30 cellular contexts compared by ENCODE assay signal in the genomic region with DNA sequence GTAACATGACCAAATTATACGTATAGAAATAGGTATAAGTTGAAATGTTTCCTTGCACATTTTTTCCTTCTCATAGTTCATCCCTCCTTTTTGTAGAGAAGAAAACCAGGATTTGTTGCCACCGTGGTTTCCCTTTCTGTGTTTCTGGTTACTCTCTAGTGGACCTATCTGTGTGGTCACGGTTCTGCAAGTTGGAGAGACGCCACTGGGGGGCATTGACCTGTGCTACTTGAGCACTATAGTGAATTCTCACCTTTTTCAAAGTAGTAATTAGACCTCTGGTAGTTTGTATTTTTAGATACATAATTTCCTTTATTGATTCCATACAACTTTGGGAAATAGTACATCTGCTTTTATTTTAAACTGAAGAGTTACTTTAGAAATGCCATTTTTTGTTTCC.
DNase-seq lines count a peak whose midpoint lies in the region; ATAC-seq, FAIRE-seq and TF ChIP-seq lines count a peak whose summit lies in the region.
"Had no signal": no experiment of that assay in that cellular context is flagged by ENCODE, and none has a peak within 500 bp of the region (broad histone marks: within the 10 kb centered on the region; RNA-seq: fewer than 3 reads in every experiment).

No MANE protein-coding gene starts in this region.

- H3K36me3 Mint-ChIP-seq in activated T-helper 2 cell treated with anti-CD3 and anti-CD28 coated beads, Interferon-gamma antibody, Interleukin-2, Interleukin-4, amounts not matched to agents 10 μg/mL and 5 μg/mL and 100 μg/mL, durations not matched to agents 14 hours and 24 hours and 36 hours (ENCODE audit: low read depth), result no peaks in the 10 kb centered on the region
- H3K36me3 Mint-ChIP-seq: activated naive CD8-positive, alpha-beta T cell; natural killer cell had no signal

- H2BK15ac ChIP-seq in H1 (ENCODE audit: low read length), result no peak overlapping the region

- H3K79me2 ChIP-seq in HepG2 (ENCODE audit: insufficient read depth, low read length) (no peaks in the 10 kb centered on the region), H1 (ENCODE audit: control insufficient read depth in 1 of 2, insufficient read depth in 2 of 2, low read length in 2 of 2) (no peaks in the 10 kb centered on the region)

- TF ChIP-seq RAD21 in HepG2 (CRISPR knock-in tag; IDR thresholded peaks at IDR 0.05), result no peak
- peak; percentile 53 to 61 for TF ChIP-seq RAD21 in H1 (IDR thresholded peaks at IDR 0.05 in 1 of 2, conservative IDR thresholded peaks at IDR 0.05 in 1 of 2; ENCODE audit: low read depth in 2 of 2, low read length in 2 of 2)

- BruUV-seq in HepG2 (replicated peaks; lab: Mats Ljungman, UMichigan), result no TSS peak

- CTCF ChIA-PET in HepG2 (lab: Yijun Ruan, JAX; ENCODE audit: low intra/inter-chr PET ratio, low total read pairs), result no interaction called here
- CTCF ChIA-PET in H1 (lab: Charles Lee; ENCODE audit: partially characterized antibody), result interaction anchor here (0.7 to 0.9 kb wide), 2 partner anchors 49 to 739 kb away, joined by 3 read pairs; no protein-coding TSS in a partner anchor

- no peaks in the 10 kb centered on the region for H3K9me3 Mint-ChIP-seq in activated T-helper 2 cell treated with anti-CD3 and anti-CD28 coated beads, Interferon-gamma antibody, Interleukin-2, Interleukin-4, amounts not matched to agents 10 μg/mL and 5 μg/mL and 100 μg/mL, durations not matched to agents 14 hours and 24 hours and 36 hours

- DNase-seq in HepG2 (ENCODE audit: low spot score), result no peak
- no peak for DNase-seq in right lobe of liver
- DNase-seq in NCI-H69 (lab: John Stamatoyannopoulos, UW), result peak; percentile 23
- no peak for DNase-seq in H1 (ENCODE audit: low read depth in 1 of 2, low spot score in 2 of 2)
- DNase-seq in AML-193 (lab: John Stamatoyannopoulos, UW), result no peak
- DNase-seq in NCI-H2196 (lab: John Stamatoyannopoulos, UW; ENCODE audit: unreplicated experiment), result no peak
- DNase-seq in activated T-helper 2 cell treated with anti-CD3 and anti-CD28 coated beads, Interferon-gamma antibody, Interleukin-2, Interleukin-4, amounts not matched to agents 10 μg/mL and 5 μg/mL and 100 μg/mL, durations not matched to agents 14 hours and 24 hours and 36 hours (ENCODE audit: low spot score), result no peak
- DNase-seq: activated CD8-positive, alpha-beta T cell treated with anti-CD3 and anti-CD28 coated beads, Interleukin-2, amount 10 ng/mL, durations not matched to agents 7 days and 5 days; activated effector memory CD4-positive, alpha-beta T cell treated with Interleukin-2 at 50 U/mL for 16 hours; activated T-cell treated with anti-CD3 and anti-CD28 coated beads for 4 hours; aorta; DMS79 treated with DMSO at 0.1 percent for 48 hours; effector CD8-positive, alpha-beta T cell; erythroblast; kidney; natural killer cell; NCI-H1092; NCI-H2029; NCI-H345; Peyer's patch; SJCRH30; spleen; T-helper 1 cell; transverse colon had no signal

- no peak overlapping the region for H3K9ac ChIP-seq in HepG2 (ENCODE audit: insufficient read depth, low read depth, low read length)
- H3K9ac ChIP-seq in H1 (replicated peaks in 1 of 4; ENCODE audit: extremely low read depth in 1 of 4, low read depth in 3 of 4, low read length in 3 of 4), result no peak overlapping the region

- TF ChIP-seq EP300 in HepG2 (IDR thresholded peaks at IDR 0.05; ENCODE audit: low read depth in 2 of 2, low read length in 2 of 2) (no peak), HepG2 (CRISPR knock-in tag; IDR thresholded peaks at IDR 0.05; ENCODE audit: borderline replicate concordance) (no peak), H1 (IDR thresholded peaks at IDR 0.05; ENCODE audit: borderline replicate concordance in 1 of 2, low read depth in 2 of 2, low read length in 2 of 2) (no peak)

- no peak overlapping the region for H3K23ac ChIP-seq in H1 (ENCODE audit: insufficient read length)

- H3K18ac ChIP-seq in H1 (ENCODE audit: extremely low read depth, low read length), result no peak overlapping the region

- H3K36me3 ChIP-seq in HepG2 (replicated peaks in 1 of 2; ENCODE audit: control insufficient read depth in 1 of 2, insufficient read depth in 2 of 2, low read length in 2 of 2), result no peaks in the 10 kb centered on the region
- no peaks in the 10 kb centered on the region for H3K36me3 ChIP-seq in right lobe of liver
- no peaks in the 10 kb centered on the region for H3K36me3 ChIP-seq in H1 (ENCODE audit: control insufficient read depth in 2 of 4, insufficient read depth in 4 of 4, low read length in 3 of 4)
- H3K36me3 ChIP-seq: Peyer's patch, SJCRH30, spleen, transverse colon had no signal

- H4K5ac ChIP-seq in H1 (ENCODE audit: insufficient read length, low read depth, low read length), result no peak overlapping the region

- no peaks in the 10 kb centered on the region for H3K79me1 ChIP-seq in H1 (ENCODE audit: low read depth, low read length)

- no peak overlapping the region for H3K27ac Mint-ChIP-seq in activated T-helper 2 cell treated with anti-CD3 and anti-CD28 coated beads, Interferon-gamma antibody, Interleukin-2, Interleukin-4, amounts not matched to agents 10 μg/mL and 5 μg/mL and 100 μg/mL, durations not matched to agents 14 hours and 24 hours and 36 hours
- H3K27ac Mint-ChIP-seq: activated CD8-positive, alpha-beta T cell treated with anti-CD3 and anti-CD28 coated beads, Interleukin-2, amount 10 ng/mL, durations not matched to agents 7 days and 5 days; activated naive CD8-positive, alpha-beta T cell; natural killer cell had no signal

- no peaks in the 10 kb centered on the region for H3K27me3 Mint-ChIP-seq in activated T-helper 2 cell treated with anti-CD3 and anti-CD28 coated beads, Interferon-gamma antibody, Interleukin-2, Interleukin-4, amounts not matched to agents 10 μg/mL and 5 μg/mL and 100 μg/mL, durations not matched to agents 14 hours and 24 hours and 36 hours (ENCODE audit: low read depth)
- H3K27me3 Mint-ChIP-seq: activated naive CD8-positive, alpha-beta T cell had no signal

- FAIRE-seq in HepG2 (lab: Jason Lieb, UNC) (no peak), H1 (lab: Jason Lieb, UNC) (no peak)
- FAIRE-seq: colon, GM18507, kidney had no signal

- no peak overlapping the region for H2AFZ ChIP-seq in HepG2 (ENCODE audit: low read length)
- H2AFZ ChIP-seq in H1 (ENCODE audit: low read length), result no peak overlapping the region

- H3K4me2 ChIP-seq in HepG2 (ENCODE audit: low read depth, low read length) (no peak overlapping the region), H1 (ENCODE audit: insufficient read depth in 1 of 2, low read depth in 2 of 2, low read length in 2 of 2) (no peak overlapping the region)

- no peak overlapping the region for H3K56ac ChIP-seq in H1 (replicated peaks; ENCODE audit: insufficient read length, low read depth, low read length)

- H3K4me3 ChIP-seq in HepG2 (replicated peaks in 1 of 3; ENCODE audit: insufficient read depth in 1 of 3, low read depth in 2 of 3, low read length in 3 of 3) (no peak overlapping the region), right lobe of liver (no peak overlapping the region), H1 (ENCODE audit: extremely low read depth in 1 of 4, insufficient read depth in 2 of 4, low read depth in 3 of 4, low read length in 4 of 4) (no peak overlapping the region)
- H3K4me3 ChIP-seq: Peyer's patch, SJCRH30, spleen, transverse colon had no signal

- H3K14ac ChIP-seq in H1 (ENCODE audit: insufficient read length), result no peak overlapping the region

- no peak overlapping the region for H3K4me3 Mint-ChIP-seq in activated T-helper 2 cell treated with anti-CD3 and anti-CD28 coated beads, Interferon-gamma antibody, Interleukin-2, Interleukin-4, amounts not matched to agents 10 μg/mL and 5 μg/mL and 100 μg/mL, durations not matched to agents 14 hours and 24 hours and 36 hours (ENCODE audit: low read depth)
- H3K4me3 Mint-ChIP-seq: activated CD8-positive, alpha-beta T cell treated with anti-CD3 and anti-CD28 coated beads, Interleukin-2, amount 10 ng/mL, durations not matched to agents 7 days and 5 days; activated naive CD8-positive, alpha-beta T cell; natural killer cell had no signal

- no peaks in the 10 kb centered on the region for H3K23me2 ChIP-seq in H1 (ENCODE audit: low read depth, low read length)

- intact Hi-C loops in HepG2 (cut with micrococcal nuclease; ENCODE audit: unreplicated experiment), result no loop called here
- intact Hi-C loops in right lobe of liver (cut with DNase I), result no loop called here
- intact Hi-C loops in activated T-helper 2 cell treated with anti-CD3 and anti-CD28 coated beads, Interferon-gamma antibody, Interleukin-2, Interleukin-4, amounts not matched to agents 10 μg/mL and 5 μg/mL and 100 μg/mL, durations not matched to agents 14 hours and 24 hours and 36 hours (cut with micrococcal nuclease), result no loop called here

- in situ Hi-C loops in HepG2 (cut with HindIII; ENCODE audit: extremely low pct_ligation_motif_present, low pct_unique_long_range_greater_than_20kb), result no loop called here

- H3K9me3 ChIP-seq in HepG2 (ENCODE audit: low read length) (no peaks in the 10 kb centered on the region), right lobe of liver (no peaks in the 10 kb centered on the region), H1 (ENCODE audit: insufficient read depth in 2 of 2, low read depth in 1 of 2, low read length in 1 of 2) (no peaks in the 10 kb centered on the region)
- H3K9me3 ChIP-seq: Peyer's patch, SJCRH30, spleen, transverse colon had no signal

- H3K4ac ChIP-seq in H1 (replicated peaks; ENCODE audit: insufficient read length, low read depth, low read length), result no peak overlapping the region

- no peak overlapping the region for H4K8ac ChIP-seq in H1 (ENCODE audit: extremely low read depth, insufficient read depth, low read length)

- H3K4me1 ChIP-seq in HepG2 (ENCODE audit: insufficient read depth, low read length) (no peaks in the 10 kb centered on the region), right lobe of liver (peaks cover 0 to 3% (median 0%) of the 10 kb centered on the region in 4 donors), H1 (replicated peaks in 1 of 4; ENCODE audit: control insufficient read depth in 3 of 4, insufficient read depth in 4 of 4, low read length in 3 of 4) (peaks cover 0 to 2% (median 0%) of the 10 kb centered on the region in 4 experiments; a peak in 2 of 7 replicates)
- H3K4me1 ChIP-seq: Peyer's patch, SJCRH30, spleen, transverse colon had no signal

- H3K27ac ChIP-seq in HepG2 (ENCODE audit: extremely low read length, insufficient read depth, low read length) (no peak overlapping the region), right lobe of liver (no peak overlapping the region), H1 (ENCODE audit: low read depth, low read length) (no peak overlapping the region)
- H3K27ac ChIP-seq: HL-60, Peyer's patch, SJCRH30, spleen, transverse colon had no signal

- H2BK20ac ChIP-seq in H1 (ENCODE audit: low read length), result no peak overlapping the region

- H4K91ac ChIP-seq in H1 (replicated peaks; ENCODE audit: insufficient read length, low read length), result no peak overlapping the region

- H2AK5ac ChIP-seq in H1 (ENCODE audit: low read depth, low read length), result no peak overlapping the region

- no peak overlapping the region for H2BK12ac ChIP-seq in H1 (ENCODE audit: low read depth, low read length)

- POLR2A ChIA-PET in HepG2 (lab: Yijun Ruan, JAX) (no interaction called here), H1 (lab: Charles Lee; ENCODE audit: partially characterized antibody) (no interaction called here)

- H3K4me1 Mint-ChIP-seq in activated T-helper 2 cell treated with anti-CD3 and anti-CD28 coated beads, Interferon-gamma antibody, Interleukin-2, Interleukin-4, amounts not matched to agents 10 μg/mL and 5 μg/mL and 100 μg/mL, durations not matched to agents 14 hours and 24 hours and 36 hours (ENCODE audit: low read depth), result no peaks in the 10 kb centered on the region
- H3K4me1 Mint-ChIP-seq: natural killer cell had no signal

- no peak overlapping the region for H2BK120ac ChIP-seq in H1 (replicated peaks; ENCODE audit: low read depth, low read length)

- 0 out of 3 replicates have a peak, but pooled peaks have one; percentile 35 for ATAC-seq in HepG2
- ATAC-seq in right lobe of liver, result no peak
- no peak for ATAC-seq in GM21619 (IDR thresholded peaks at IDR 0.05; ENCODE audit: unreplicated experiment)
- ATAC-seq: activated CD4-positive, CD25-positive, alpha-beta regulatory T cell treated with anti-CD3 and anti-CD28 coated beads, Interleukin-2, amount 50 U/mL, for 24 hours; activated CD8-positive, alpha-beta T cell treated with anti-CD3 and anti-CD28 coated beads, Interleukin-2, amount 10 ng/mL, durations not matched to agents 7 days and 5 days; natural killer cell had no signal

- H4K20me1 ChIP-seq in HepG2 (ENCODE audit: insufficient read depth, low read length) (no peaks in the 10 kb centered on the region), H1 (replicated peaks in 1 of 2; ENCODE audit: control insufficient read depth in 1 of 2, insufficient read depth in 2 of 2, low read length in 2 of 2) (no peaks in the 10 kb centered on the region)

- TF ChIP-seq POLR2A in HepG2 (IDR thresholded peaks at IDR 0.05; ENCODE audit: insufficient read depth in 1 of 2, low read depth in 2 of 2, low read length in 2 of 2), result no peak
- no peak for TF ChIP-seq POLR2A in right lobe of liver (IDR thresholded peaks at IDR 0.05)
- TF ChIP-seq POLR2A in H1 (IDR thresholded peaks at IDR 0.05; ENCODE audit: control extremely low read depth in 1 of 2, low read depth in 2 of 2, low read length in 2 of 2), result no peak

- WGBS in HepG2 (ENCODE audit: low lambda C conversion rate), result 80% methylated on average over 4 of the region's 4 CpGs
- 66% methylated on average over 4 of the region's 4 CpGs for WGBS in right lobe of liver (ENCODE audit: insufficient coverage, low coverage, low lambda C conversion rate, missing lambda C conversion rate)
- whole genome bisulfite sequencing in H1 (ENCODE audit: extremely low coverage in 1 of 2, insufficient coverage in 1 of 2, insufficient read length in 1 of 2, insufficient replicate concordance in 2 of 2, low coverage in 1 of 2, low lambda C conversion rate in 2 of 2, missing lambda C conversion rate in 1 of 2), 2 experiments, result 55% methylated on average over 4 of the region's 4 CpGs; no CpG with 5 or more reads in 1 of the 2 experiments

- H3K27me3 ChIP-seq in HepG2 (ENCODE audit: control insufficient read depth in 1 of 2, insufficient read depth in 2 of 2, low read length in 2 of 2), result no peaks in the 10 kb centered on the region; a peak in 1 of 5 replicates
- no peaks in the 10 kb centered on the region for H3K27me3 ChIP-seq in right lobe of liver
- no peaks in the 10 kb centered on the region for H3K27me3 ChIP-seq in H1 (replicated peaks in 1 of 4; ENCODE audit: control insufficient read depth in 3 of 4, extremely low read depth in 1 of 4, insufficient read depth in 3 of 4, low read length in 3 of 4)
- H3K27me3 ChIP-seq: Peyer's patch, SJCRH30, spleen, transverse colon had no signal

- TF ChIP-seq CTCF in HepG2 (CRISPR knock-in tag; IDR thresholded peaks at IDR 0.05) (no peak), right lobe of liver (IDR thresholded peaks at IDR 0.05) (no peak), H1 (IDR thresholded peaks at IDR 0.05; ENCODE audit: control extremely low read depth in 1 of 3, insufficient read depth in 1 of 3, low read depth in 1 of 3, low read length in 3 of 3) (peak; percentile 39 to 56 (median 47))

- no peak overlapping the region for H2BK5ac ChIP-seq in H1 (ENCODE audit: low read depth, low read length)

Comparison
In these comparisons a context has a peak if more than half of its experiments do, and no peak if none do; other contexts are left out.
1. CTCF ChIP-seq: peak in H1 (3 of 3); none in HepG2 (single experiment) and right lobe of liver (0 of 4).
2. Of the 41 proteins assayed by ChIP-seq in both HepG2 and H1: peak only in HepG2: none; only in H1: CTCF and RAD21; in both: none; in neither: 39.